17 cellular contexts compared by ENCODE assay signal in the genomic region with DNA sequence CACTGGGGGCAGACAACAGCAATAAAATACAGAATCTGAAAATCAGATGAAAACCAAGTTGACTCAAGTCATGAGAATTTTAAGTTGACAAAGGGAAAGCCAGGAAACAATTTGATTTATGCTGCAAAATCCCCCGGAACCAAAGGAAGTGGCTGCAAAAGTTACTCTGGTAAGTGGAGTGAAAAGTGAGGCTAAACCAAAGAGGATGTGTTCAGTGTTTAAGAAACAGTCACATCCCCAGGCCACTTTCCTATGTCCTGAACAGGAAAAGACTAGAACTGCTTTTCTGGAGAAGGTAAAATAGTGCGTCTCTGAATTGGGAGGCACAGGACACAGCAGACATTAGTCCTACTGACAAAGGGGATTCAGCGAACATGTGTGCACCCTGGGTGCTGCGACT. TPM values are rescaled to one million over a fixed set of nuclear protein-coding genes. Genes with fewer than 3 reads are reported as not detected.
DNase-seq lines count a peak whose midpoint lies in the region; ATAC-seq, FAIRE-seq and TF ChIP-seq lines count a peak whose summit lies in the region.
"Had no signal": no experiment of that assay in that cellular context is flagged by ENCODE, and none has a peak within 500 bp of the region (broad histone marks: within the 10 kb centered on the region; RNA-seq: fewer than 3 reads in every experiment).

No MANE protein-coding gene starts in this region.

- H3K18ac ChIP-seq in neuronal stem cell (ENCODE audit: low read length) = no peak overlapping the region

- H3K27me3 Mint-ChIP-seq in activated naive CD4-positive, alpha-beta T cell treated with anti-CD3 and anti-CD28 coated beads for 36 hours (ENCODE audit: low read depth) = no peaks in the 10 kb centered on the region
- H3K27me3 Mint-ChIP-seq in activated T-helper 1 cell treated with anti-CD3 and anti-CD28 coated beads, Interleukin-12 subunit alpha, Interleukin-12 subunit beta, Interleukin-2, Interleukin-4 antibody, amounts not matched to agents 30 ng/mL and 10 ng/mL and 1 ng/mL, durations not matched to agents 14 hours and 24 hours and 36 hours (ENCODE audit: insufficient read depth) = no peaks in the 10 kb centered on the region

- WGBS in neuronal stem cell (ENCODE audit: extremely low coverage in 2 of 2, insufficient read length in 2 of 2, insufficient replicate concordance in 1 of 2), 2 donors = no CpG with 5 or more reads among the region's 4 CpGs

- no peaks in the 10 kb centered on the region for H3K27me3 ChIP-seq in neuronal stem cell (ENCODE audit: control insufficient read depth in 3 of 3, insufficient read depth in 3 of 3, low read depth in 1 of 3, low read length in 3 of 3)
- H3K27me3 ChIP-seq: cardiac muscle cell, heart left ventricle had no signal

- H3K79me1 ChIP-seq in neuronal stem cell (ENCODE audit: low read depth, low read length) = no peaks in the 10 kb centered on the region

- no peak overlapping the region for H2BK5ac ChIP-seq in neuronal stem cell (ENCODE audit: low read length)

- H2AK5ac ChIP-seq in neuronal stem cell (ENCODE audit: low read depth, low read length) = no peak overlapping the region

- H3K4me3 Mint-ChIP-seq in activated naive CD4-positive, alpha-beta T cell treated with anti-CD3 and anti-CD28 coated beads for 36 hours = no peak overlapping the region
- peak overlapping the region; percentile 26 for H3K4me3 Mint-ChIP-seq in activated T-helper 1 cell treated with anti-CD3 and anti-CD28 coated beads, Interleukin-12 subunit alpha, Interleukin-12 subunit beta, Interleukin-2, Interleukin-4 antibody, amounts not matched to agents 30 ng/mL and 10 ng/mL and 1 ng/mL, durations not matched to agents 14 hours and 24 hours and 36 hours
- H3K4me3 Mint-ChIP-seq: HFFc6 had no signal

- H3K9me3 ChIP-seq in neuronal stem cell (replicated peaks in 1 of 2; ENCODE audit: control insufficient read depth in 2 of 2, insufficient read depth in 1 of 2, low read depth in 1 of 2, low read length in 2 of 2) = no peaks in the 10 kb centered on the region
- H3K9me3 ChIP-seq: heart left ventricle, mucosa of descending colon, thoracic aorta had no signal

- H3K9me3 Mint-ChIP-seq in activated naive CD4-positive, alpha-beta T cell treated with anti-CD3 and anti-CD28 coated beads, Interleukin-2, amount 50 U/mL, for 72 hours = no peaks in the 10 kb centered on the region
- H3K9me3 Mint-ChIP-seq in activated naive CD4-positive, alpha-beta T cell treated with anti-CD3 and anti-CD28 coated beads for 36 hours = no peaks in the 10 kb centered on the region
- no peaks in the 10 kb centered on the region for H3K9me3 Mint-ChIP-seq in activated T-helper 1 cell treated with anti-CD3 and anti-CD28 coated beads, Interleukin-12 subunit alpha, Interleukin-12 subunit beta, Interleukin-2, Interleukin-4 antibody, amounts not matched to agents 30 ng/mL and 10 ng/mL and 1 ng/mL, durations not matched to agents 14 hours and 24 hours and 36 hours
- H3K9me3 Mint-ChIP-seq: HFFc6 had no signal

- H3K27ac ChIP-seq in neuronal stem cell (replicated peaks; ENCODE audit: low read length) = no peak overlapping the region
- H3K27ac ChIP-seq: cardiac muscle cell, heart left ventricle, thoracic aorta had no signal

- DNase-seq in activated naive CD4-positive, alpha-beta T cell treated with anti-CD3 and anti-CD28 coated beads, Interleukin-2, amount 50 U/mL, for 72 hours (ENCODE audit: low spot score in 2 of 2) = no peak
- DNase-seq in activated naive CD4-positive, alpha-beta T cell treated with anti-CD3 and anti-CD28 coated beads for 36 hours = no peak
- DNase-seq in GM12892 (ENCODE audit: insufficient read length) (no peak), neuronal stem cell (ENCODE audit: low spot score) (no peak), HuH-7.5 (ENCODE audit: low spot score) (no peak), RCC 7860 (ENCODE audit: low spot score) (no peak)
- no peak for DNase-seq in activated T-helper 1 cell treated with anti-CD3 and anti-CD28 coated beads, Interleukin-12 subunit alpha, Interleukin-12 subunit beta, Interleukin-2, Interleukin-4 antibody, amounts not matched to agents 30 ng/mL and 10 ng/mL and 1 ng/mL, durations not matched to agents 14 hours and 24 hours and 36 hours (ENCODE audit: low spot score)
- DNase-seq: heart left ventricle, HFFc6, mucosa of descending colon, NCI-H1092 treated with DMSO at 0.1 percent for 48 hours, NCI-H2171, NCI-H774 had no signal

- TF ChIP-seq POLR2A in GM12892 (IDR thresholded peaks at IDR 0.05; ENCODE audit: low read depth, low read length) = peak; percentile 45; the same call in 1 of the 2 replicates

- no peak overlapping the region for H3K4me2 ChIP-seq in neuronal stem cell (ENCODE audit: insufficient read depth, low read length, poor library complexity, severe bottlenecking)

- H3K4me3 ChIP-seq in neuronal stem cell (ENCODE audit: low read length in 2 of 2) = no peak overlapping the region
- H3K4me3 ChIP-seq: cardiac muscle cell, heart left ventricle, mucosa of descending colon, thoracic aorta had no signal

- H4K91ac ChIP-seq in neuronal stem cell (ENCODE audit: low read depth, low read length, poor library complexity) = no peak overlapping the region

- peak overlapping the region; percentile 41 to 48 for H3K27ac Mint-ChIP-seq in activated naive CD4-positive, alpha-beta T cell treated with anti-CD3 and anti-CD28 coated beads, Interleukin-2, amount 50 U/mL, for 72 hours
- H3K27ac Mint-ChIP-seq in activated naive CD4-positive, alpha-beta T cell treated with anti-CD3 and anti-CD28 coated beads for 36 hours = no peak overlapping the region
- H3K27ac Mint-ChIP-seq in activated T-helper 1 cell treated with anti-CD3 and anti-CD28 coated beads, Interleukin-12 subunit alpha, Interleukin-12 subunit beta, Interleukin-2, Interleukin-4 antibody, amounts not matched to agents 30 ng/mL and 10 ng/mL and 1 ng/mL, durations not matched to agents 14 hours and 24 hours and 36 hours = peak overlapping the region; percentile 68
- H3K27ac Mint-ChIP-seq: HFFc6 had no signal

- no peak for ATAC-seq in activated naive CD4-positive, alpha-beta T cell treated with anti-CD3 and anti-CD28 coated beads, Interleukin-2, amount 50 U/mL, for 72 hours
- ATAC-seq in GM19324 (IDR thresholded peaks at IDR 0.05; ENCODE audit: low FRiP score, unreplicated experiment) = no peak
- ATAC-seq: heart left ventricle, mucosa of descending colon, Panc1 had no signal

- peaks cover 44% of the 10 kb centered on the region for H3K4me1 Mint-ChIP-seq in activated naive CD4-positive, alpha-beta T cell treated with anti-CD3 and anti-CD28 coated beads for 36 hours (ENCODE audit: low read depth)
- peaks cover 50% of the 10 kb centered on the region for H3K4me1 Mint-ChIP-seq in activated T-helper 1 cell treated with anti-CD3 and anti-CD28 coated beads, Interleukin-12 subunit alpha, Interleukin-12 subunit beta, Interleukin-2, Interleukin-4 antibody, amounts not matched to agents 30 ng/mL and 10 ng/mL and 1 ng/mL, durations not matched to agents 14 hours and 24 hours and 36 hours (ENCODE audit: low read depth)

- intact Hi-C loops in activated naive CD4-positive, alpha-beta T cell treated with anti-CD3 and anti-CD28 coated beads for 36 hours (cut with micrococcal nuclease) = no loop called here
- intact Hi-C loops in activated T-helper 1 cell treated with anti-CD3 and anti-CD28 coated beads, Interleukin-12 subunit alpha, Interleukin-12 subunit beta, Interleukin-2, Interleukin-4 antibody, amounts not matched to agents 30 ng/mL and 10 ng/mL and 1 ng/mL, durations not matched to agents 14 hours and 24 hours and 36 hours (cut with micrococcal nuclease) = no loop called here

- H4K8ac ChIP-seq in neuronal stem cell (ENCODE audit: low read depth, low read length) = peak overlapping the region; percentile 56

- H2BK12ac ChIP-seq in neuronal stem cell (ENCODE audit: low read length) = peak overlapping the region; percentile 16

- no peak overlapping the region for H2BK15ac ChIP-seq in neuronal stem cell (ENCODE audit: low read length)

- CTCF ChIA-PET in activated naive CD4-positive, alpha-beta T cell treated with anti-CD3 and anti-CD28 coated beads for 36 hours (lab: Charles Lee) = no interaction called here

- no peak overlapping the region for H2AFZ ChIP-seq in neuronal stem cell (ENCODE audit: low read length)

- H3K36me3 Mint-ChIP-seq in activated naive CD4-positive, alpha-beta T cell treated with anti-CD3 and anti-CD28 coated beads, Interleukin-2, amount 50 U/mL, for 72 hours = peaks cover 0 to 7% of the 10 kb centered on the region in 2 donors
- peaks cover 7% of the 10 kb centered on the region for H3K36me3 Mint-ChIP-seq in activated naive CD4-positive, alpha-beta T cell treated with anti-CD3 and anti-CD28 coated beads for 36 hours (ENCODE audit: low read depth)
- peaks cover 22% of the 10 kb centered on the region for H3K36me3 Mint-ChIP-seq in activated T-helper 1 cell treated with anti-CD3 and anti-CD28 coated beads, Interleukin-12 subunit alpha, Interleukin-12 subunit beta, Interleukin-2, Interleukin-4 antibody, amounts not matched to agents 30 ng/mL and 10 ng/mL and 1 ng/mL, durations not matched to agents 14 hours and 24 hours and 36 hours (ENCODE audit: low read depth)

- FAIRE-seq in GM12892 (lab: Jason Lieb, UNC) (peak; percentile 46), RCC 7860 (lab: Jason Lieb, UNC) (no peak)

- H3K4me1 ChIP-seq in neuronal stem cell (ENCODE audit: control insufficient read depth in 2 of 2, insufficient read depth in 1 of 2, low read depth in 1 of 2, low read length in 2 of 2) = peaks cover 0 to 7% of the 10 kb centered on the region in 2 donors

- H3K36me3 ChIP-seq in neuronal stem cell (replicated peaks in 1 of 2; ENCODE audit: control insufficient read depth in 2 of 2, insufficient read depth in 2 of 2, low read length in 2 of 2) = peaks cover 2 to 21% of the 10 kb centered on the region in 2 donors
- H3K36me3 ChIP-seq: cardiac muscle cell, thoracic aorta had no signal

- H3K23ac ChIP-seq in neuronal stem cell (ENCODE audit: low read depth, low read length, poor library complexity) = no peak overlapping the region

- no peak overlapping the region for H3K14ac ChIP-seq in neuronal stem cell (ENCODE audit: low read length)

- no peak overlapping the region for H2BK120ac ChIP-seq in neuronal stem cell (ENCODE audit: low read depth, low read length)

- no peak overlapping the region for H3K9ac ChIP-seq in neuronal stem cell (ENCODE audit: low read depth, low read length, poor library complexity)

- peak overlapping the region; percentile 23 for H3K4ac ChIP-seq in neuronal stem cell (ENCODE audit: low read length)

RNA-seq across cellular contexts. Expression of a gene that starts 5.9 kb away (rescaled TPM):
- 10 to 100 TPM; 32.1 to 49.5 TPM for total RNA-seq in activated naive CD4-positive, alpha-beta T cell treated with anti-CD3 and anti-CD28 coated beads, Interleukin-2, amount 50 U/mL, for 72 hours
- 10 to 100 TPM; 40.2 to 41.6 TPM for total RNA-seq in activated naive CD4-positive, alpha-beta T cell treated with anti-CD3 and anti-CD28 coated beads for 36 hours
- 66.3 TPM for polyA plus RNA-seq in GM12892 (2012; ENCODE audit: missing spikeins)
- total RNA-seq in activated T-helper 1 cell treated with anti-CD3 and anti-CD28 coated beads, Interleukin-12 subunit alpha, Interleukin-12 subunit beta, Interleukin-2, Interleukin-4 antibody, amounts not matched to agents 30 ng/mL and 10 ng/mL and 1 ng/mL, durations not matched to agents 14 hours and 24 hours and 36 hours = 71.7 and 78.9 TPM in 2 replicates
- polyA plus RNA-seq in neuronal stem cell (2013, experiment 1 of 2) = 20.2 TPM
- polyA plus RNA-seq in neuronal stem cell (2013, experiment 2 of 2) = 19.1 TPM
